Comparison of ENCODE assay signal across 8 cellular contexts in the genomic region with DNA sequence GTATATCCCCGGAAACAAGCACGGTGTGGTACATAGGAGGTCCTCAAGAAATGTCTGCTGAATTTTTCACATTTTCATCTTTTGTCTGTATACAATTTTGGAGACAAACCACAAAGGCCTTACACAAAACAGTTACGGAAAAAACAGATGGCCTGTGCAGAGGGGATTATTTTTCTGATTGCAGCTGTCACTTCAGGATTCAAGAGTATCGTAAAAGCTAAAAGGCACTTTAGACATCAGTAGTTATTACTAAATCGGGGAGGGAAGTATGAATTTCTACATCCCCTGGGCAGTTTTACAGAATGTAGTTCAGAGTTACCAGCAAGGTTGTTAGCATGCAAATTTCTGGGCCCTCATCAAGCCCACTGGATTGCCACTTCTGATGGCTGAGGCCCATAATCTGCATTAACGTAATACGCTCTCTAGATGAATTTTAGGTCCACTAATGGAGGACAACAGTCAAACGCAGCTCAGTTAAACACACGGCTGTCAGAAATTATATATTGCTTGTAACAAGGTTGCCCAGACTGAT. TPM values are rescaled to one million over a fixed set of nuclear protein-coding genes. Genes with fewer than 3 reads are reported as not detected.
DNase-seq lines count a peak whose midpoint lies in the region; ATAC-seq and TF ChIP-seq lines count a peak whose summit lies in the region.

No MANE protein-coding gene starts in this region.

- TF ChIP-seq POLR2A in tibial nerve (IDR thresholded peaks at IDR 0.05) (no peak), ovary (IDR thresholded peaks at IDR 0.05) (no peak)

- peak overlapping the region; percentile 87 for H2AFZ ChIP-seq in hepatocyte

- H3K9me2 ChIP-seq in hepatocyte (replicated peaks; ENCODE audit: insufficient read depth): no peaks in the 10 kb centered on the region

- H3K4me1 Mint-ChIP-seq in activated T-cell treated with anti-CD3 and anti-CD28 coated beads, Interleukin-2, amount 50 U/mL, for 24 hours (ENCODE audit: low read depth): peaks cover 70% of the 10 kb centered on the region

- H3K4me3 Mint-ChIP-seq in activated T-cell treated with anti-CD3 and anti-CD28 coated beads, Interleukin-2, amount 50 U/mL, for 24 hours: peak overlapping the region; percentile 89

- no peaks in the 10 kb centered on the region for H4K20me1 ChIP-seq in hepatocyte (ENCODE audit: insufficient read depth, poor library complexity, severe bottlenecking)

- TF ChIP-seq EP300 in tibial nerve (IDR thresholded peaks at IDR 0.05) (no peak), ovary (IDR thresholded peaks at IDR 0.05) (no peak)

- no peak for DNase-seq in activated T-cell treated with anti-CD3 and anti-CD28 coated beads, Interleukin-2, amount 50 U/mL, for 24 hours
- DNase-seq in activated T-cell treated with anti-CD3 and anti-CD28 coated beads for 4 hours (no peak), WERI-Rb-1 (no peak), hepatocyte (ENCODE audit: low spot score) (no peak), tibial nerve (ENCODE audit: low spot score in 2 of 2) (no peak), ovary (no peak)

- peak overlapping the region; percentile 95 for H3K27ac Mint-ChIP-seq in activated T-cell treated with anti-CD3 and anti-CD28 coated beads, Interleukin-2, amount 50 U/mL, for 24 hours

- H3K9me3 Mint-ChIP-seq in activated T-cell treated with anti-CD3 and anti-CD28 coated beads, Interleukin-2, amount 50 U/mL, for 24 hours: no peaks in the 10 kb centered on the region

- no peaks in the 10 kb centered on the region for H3K9me3 ChIP-seq in WERI-Rb-1 (ENCODE audit: severe bottlenecking)
- no peaks in the 10 kb centered on the region for H3K9me3 ChIP-seq in hepatocyte (ENCODE audit: low read depth)
- H3K9me3 ChIP-seq in tibial nerve: no peaks in the 10 kb centered on the region
- no peaks in the 10 kb centered on the region for H3K9me3 ChIP-seq in ovary

- H3K27ac ChIP-seq in WERI-Rb-1 (peak overlapping the region; percentile 84), hepatocyte (peak overlapping the region; percentile 86), tibial nerve (peak overlapping the region; percentile 71 to 94 (median 87)), ovary (peak overlapping the region in 1 of 2 donors; percentile 90)

- H3K36me3 ChIP-seq in WERI-Rb-1: peaks cover 19% of the 10 kb centered on the region
- H3K36me3 ChIP-seq in hepatocyte (replicated peaks; ENCODE audit: insufficient read depth, low read depth): no peaks in the 10 kb centered on the region
- peaks cover 0 to 4% (median 0%) of the 10 kb centered on the region in 3 donors for H3K36me3 ChIP-seq in tibial nerve
- H3K36me3 ChIP-seq in ovary: no peaks in the 10 kb centered on the region

- intact Hi-C loops in ovary (cut with DNase I): no loop called here

- no peak for TF ChIP-seq CTCF in WERI-Rb-1 (IDR thresholded peaks at IDR 0.05; ENCODE audit: low read depth, low read length)
- no peak for TF ChIP-seq CTCF in hepatocyte (IDR thresholded peaks at IDR 0.05; ENCODE audit: poor library complexity)
- no peak for TF ChIP-seq CTCF in tibial nerve (IDR thresholded peaks at IDR 0.05)
- TF ChIP-seq CTCF in ovary (IDR thresholded peaks at IDR 0.05): no peak

- no peaks in the 10 kb centered on the region for H3K27me3 Mint-ChIP-seq in activated T-cell treated with anti-CD3 and anti-CD28 coated beads, Interleukin-2, amount 50 U/mL, for 24 hours

- WGBS in hepatocyte (ENCODE audit: low lambda C conversion rate, missing lambda C conversion rate): 75% methylated on average over 9 of the region's 9 CpGs
- 70 to 77% methylated on average over 9 of the region's 9 CpGs for WGBS in tibial nerve, 2 donors
- 66 to 71% (median 68%) methylated on average over 9 of the region's 9 CpGs for WGBS in ovary, 3 donors

- H3K4me3 ChIP-seq in WERI-Rb-1 (ENCODE audit: low read depth, low read length) (peak overlapping the region; percentile 52), hepatocyte (no peak overlapping the region), tibial nerve (peak overlapping the region in 3 of 4 donors; percentile 90 to 95 (median 90)), ovary (no peak overlapping the region)

- no peak for ATAC-seq in GM21529 (IDR thresholded peaks at IDR 0.05; ENCODE audit: unreplicated experiment)
- no peak for ATAC-seq in HG03175 (IDR thresholded peaks at IDR 0.05; ENCODE audit: unreplicated experiment)

- peak overlapping the region; percentile 92 for H3K4me2 ChIP-seq in hepatocyte

- H3K79me2 ChIP-seq in hepatocyte: peaks cover 41% of the 10 kb centered on the region

- peaks cover 14% of the 10 kb centered on the region for H3K4me1 ChIP-seq in hepatocyte (ENCODE audit: insufficient read depth)
- peaks cover 0 to 53% (median 9%) of the 10 kb centered on the region in 4 donors for H3K4me1 ChIP-seq in tibial nerve
- H3K4me1 ChIP-seq in ovary (ENCODE audit: insufficient read depth): no peaks in the 10 kb centered on the region

- H3K36me3 Mint-ChIP-seq in activated T-cell treated with anti-CD3 and anti-CD28 coated beads, Interleukin-2, amount 50 U/mL, for 24 hours (ENCODE audit: low read depth): peaks cover 46% of the 10 kb centered on the region

- H3K27me3 ChIP-seq in WERI-Rb-1 (ENCODE audit: insufficient read depth, low read depth, severe bottlenecking) (no peaks in the 10 kb centered on the region), hepatocyte (no peaks in the 10 kb centered on the region), tibial nerve (no peaks in the 10 kb centered on the region), ovary (no peaks in the 10 kb centered on the region)

RNA-seq across cellular contexts. Expression of a gene that starts 1.2 kb away (rescaled TPM):
- total RNA-seq in hepatocyte: 26.0 and 26.2 TPM in 2 replicates
- 14.7 and 15.5 TPM in 2 replicates for polyA plus RNA-seq in hepatocyte
- 10 to 100 TPM; 24.9 to 27.0 (median 26.8) TPM for total RNA-seq in tibial nerve
- total RNA-seq in ovary: 10 to 100 TPM; 12.6 to 36.7 (median 23.0) TPM
- 10 to 100 TPM; 10.3 to 21.2 TPM for polyA plus RNA-seq in ovary

Comparison
In these comparisons a context has a peak if more than half of its experiments do, and no peak if none do; other contexts are left out.
1. H3K4me3 ChIP-seq: peak in WERI-Rb-1 (single experiment) and tibial nerve (3 of 4); none in hepatocyte (single experiment) and ovary (single experiment).